In genomic region chr7:151248191-151249033, GRCh38 we compare ENCODE assay signal across 7 cellular contexts. TPM values are rescaled to one million over a fixed set of nuclear protein-coding genes. Genes with fewer than 3 reads are reported as not detected.
DNase-seq lines count a peak whose midpoint lies in the region; ATAC-seq and TF ChIP-seq lines count a peak whose summit lies in the region.

Gene SMARCD3, minus strand, starts transcription at chr7:151248694. Its CDS starts 132 bp downstream, at chr7:151248562.

- no peaks in the 10 kb centered on the region for H3K9me3 ChIP-seq in adrenal gland (replicated peaks in 1 of 3)
- H3K9me3 ChIP-seq in left ventricle myocardium inferior (replicated peaks), result no peaks in the 10 kb centered on the region
- no peaks in the 10 kb centered on the region for H3K9me3 ChIP-seq in osteoblast (ENCODE audit: low read depth, low read length)

- H3K4me1 ChIP-seq in adrenal gland (replicated peaks in 1 of 2), result peaks cover 60 to 82% of the 10 kb centered on the region in 2 donors
- H3K4me1 ChIP-seq in left ventricle myocardium inferior, result peaks cover 93% of the 10 kb centered on the region
- H3K4me1 ChIP-seq in osteoblast (ENCODE audit: insufficient read depth, low read length), result peaks cover 53% of the 10 kb centered on the region

- peak within 1 kb of the TSS; percentile 86 for H2AFZ ChIP-seq in osteoblast (ENCODE audit: low read length)

- H3K79me2 ChIP-seq in osteoblast (ENCODE audit: insufficient read depth, low read length), result peaks cover 10% of the 10 kb centered on the region

- H3K36me3 ChIP-seq in adrenal gland (replicated peaks in 1 of 2) (no peaks in the 10 kb centered on the region), left ventricle myocardium inferior (no peaks in the 10 kb centered on the region), osteoblast (ENCODE audit: insufficient read depth, low read length) (no peaks in the 10 kb centered on the region)

- peak in 1 of 2 donors; percentile 6 for TF ChIP-seq POLR2A in adrenal gland (IDR thresholded peaks at IDR 0.05)

- peak within 1 kb of the TSS; percentile 85 for H3K4me2 ChIP-seq in osteoblast (ENCODE audit: insufficient read depth, low read length)

- ATAC-seq in HG03571 (IDR thresholded peaks at IDR 0.05; ENCODE audit: unreplicated experiment), result no peak

- peak within 1 kb of the TSS in 3 of 4 donors; percentile 32 to 64 (median 48) for H3K4me3 ChIP-seq in adrenal gland
- H3K4me3 ChIP-seq in left ventricle myocardium inferior, result peak within 1 kb of the TSS; percentile 84
- H3K4me3 ChIP-seq in osteoblast (ENCODE audit: insufficient read depth, low read length), result peak within 1 kb of the TSS; percentile 87

- 0 to 1% (median 1%) methylated on average over 30 to 84 of the region's 84 CpGs for WGBS in adrenal gland, 4 donors

- H3K27me3 ChIP-seq in adrenal gland, result no peaks in the 10 kb centered on the region
- peaks cover 29% of the 10 kb centered on the region for H3K27me3 ChIP-seq in left ventricle myocardium inferior (ENCODE audit: low read depth)
- H3K27me3 ChIP-seq in osteoblast (ENCODE audit: insufficient read depth, low read length), result no peaks in the 10 kb centered on the region

- TF ChIP-seq CTCF in GM10266 (IDR thresholded peaks at IDR 0.05; ENCODE audit: control insufficient read depth, insufficient read depth, low read depth, missing control alignments), result no peak
- TF ChIP-seq CTCF in adrenal gland (IDR thresholded peaks at IDR 0.05), result no peak
- TF ChIP-seq CTCF in left ventricle myocardium inferior (IDR thresholded peaks at IDR 0.05; ENCODE audit: borderline replicate concordance), result no peak
- TF ChIP-seq CTCF in osteoblast (IDR thresholded peaks at IDR 0.05; ENCODE audit: extremely low read depth, low read depth, low read length), result no peak

- DNase-seq in GM10266 (ENCODE audit: extremely low spot score) (peak; percentile 60), NCI-H2171 treated with DMSO at 0.1 percent for 48 hours (lab: John Stamatoyannopoulos, UW) (peak; percentile 62), adrenal gland (peak; percentile 65 to 80 (median 75)), left ventricle myocardium inferior (peak; percentile 83), osteoblast (ENCODE audit: insufficient read length, low spot score, missing footprints) (peak; percentile 97), SW 1271 (lab: John Stamatoyannopoulos, UW) (no peak)

- H4K20me1 ChIP-seq in osteoblast (ENCODE audit: insufficient read depth, low read length), result peaks cover 21% of the 10 kb centered on the region

- intact Hi-C loops in adrenal gland (cut with DNase I), result loop anchor here (5.0 kb wide), 1 partner anchor 54 kb away; no protein-coding TSS in a partner anchor
- intact Hi-C loops in left ventricle myocardium inferior (cut with micrococcal nuclease), result no loop called here

- H3K27ac ChIP-seq in adrenal gland (peak within 1 kb of the TSS; percentile 78 to 99 (median 94)), left ventricle myocardium inferior (replicated peaks) (peak within 1 kb of the TSS; percentile 99), osteoblast (ENCODE audit: low read depth, low read length) (peak within 1 kb of the TSS; percentile 72)

RNA-seq across cellular contexts. Expression of gene SMARCD3, which starts in this region (rescaled TPM):
- 100 to 1,000 TPM in 5 of 8 donors, 10 to 100 TPM in 3; 62.7 to 147 (median 105) TPM for total RNA-seq in adrenal gland
- 100 to 1,000 TPM in 2 of 3 donors, 10 to 100 TPM in 1; 46.4 to 194 (median 147) TPM for polyA plus RNA-seq in adrenal gland
- 104 TPM for total RNA-seq in left ventricle myocardium inferior
- total RNA-seq in osteoblast, result 37.4 and 40.2 TPM in 2 replicates

Comparison
In these comparisons a context has a peak if more than half of its experiments do, and no peak if none do; other contexts are left out.
1. DNase-seq: peak in GM10266 (single experiment), NCI-H2171 treated with DMSO at 0.1 percent for 48 hours (single experiment), adrenal gland (7 of 7), left ventricle myocardium inferior (single experiment) and osteoblast (single experiment); none in SW 1271 (0 of 2).
2. Peak in every context shown above with its lines, with median percentiles within 50 percentile points of each other: H3K27ac ChIP-seq and H3K4me3 ChIP-seq.